1 cellular context compared by ENCODE assay signal in genomic region chr20:25408890-25409289, GRCh38.
TF ChIP-seq lines count a peak whose summit lies in the region.

No MANE protein-coding gene starts in this region.

TF ChIP-seq in K562, 482 proteins besides CTCF, POLR2A, EP300 and RAD21:
- TF ChIP-seq, protein P1, sequence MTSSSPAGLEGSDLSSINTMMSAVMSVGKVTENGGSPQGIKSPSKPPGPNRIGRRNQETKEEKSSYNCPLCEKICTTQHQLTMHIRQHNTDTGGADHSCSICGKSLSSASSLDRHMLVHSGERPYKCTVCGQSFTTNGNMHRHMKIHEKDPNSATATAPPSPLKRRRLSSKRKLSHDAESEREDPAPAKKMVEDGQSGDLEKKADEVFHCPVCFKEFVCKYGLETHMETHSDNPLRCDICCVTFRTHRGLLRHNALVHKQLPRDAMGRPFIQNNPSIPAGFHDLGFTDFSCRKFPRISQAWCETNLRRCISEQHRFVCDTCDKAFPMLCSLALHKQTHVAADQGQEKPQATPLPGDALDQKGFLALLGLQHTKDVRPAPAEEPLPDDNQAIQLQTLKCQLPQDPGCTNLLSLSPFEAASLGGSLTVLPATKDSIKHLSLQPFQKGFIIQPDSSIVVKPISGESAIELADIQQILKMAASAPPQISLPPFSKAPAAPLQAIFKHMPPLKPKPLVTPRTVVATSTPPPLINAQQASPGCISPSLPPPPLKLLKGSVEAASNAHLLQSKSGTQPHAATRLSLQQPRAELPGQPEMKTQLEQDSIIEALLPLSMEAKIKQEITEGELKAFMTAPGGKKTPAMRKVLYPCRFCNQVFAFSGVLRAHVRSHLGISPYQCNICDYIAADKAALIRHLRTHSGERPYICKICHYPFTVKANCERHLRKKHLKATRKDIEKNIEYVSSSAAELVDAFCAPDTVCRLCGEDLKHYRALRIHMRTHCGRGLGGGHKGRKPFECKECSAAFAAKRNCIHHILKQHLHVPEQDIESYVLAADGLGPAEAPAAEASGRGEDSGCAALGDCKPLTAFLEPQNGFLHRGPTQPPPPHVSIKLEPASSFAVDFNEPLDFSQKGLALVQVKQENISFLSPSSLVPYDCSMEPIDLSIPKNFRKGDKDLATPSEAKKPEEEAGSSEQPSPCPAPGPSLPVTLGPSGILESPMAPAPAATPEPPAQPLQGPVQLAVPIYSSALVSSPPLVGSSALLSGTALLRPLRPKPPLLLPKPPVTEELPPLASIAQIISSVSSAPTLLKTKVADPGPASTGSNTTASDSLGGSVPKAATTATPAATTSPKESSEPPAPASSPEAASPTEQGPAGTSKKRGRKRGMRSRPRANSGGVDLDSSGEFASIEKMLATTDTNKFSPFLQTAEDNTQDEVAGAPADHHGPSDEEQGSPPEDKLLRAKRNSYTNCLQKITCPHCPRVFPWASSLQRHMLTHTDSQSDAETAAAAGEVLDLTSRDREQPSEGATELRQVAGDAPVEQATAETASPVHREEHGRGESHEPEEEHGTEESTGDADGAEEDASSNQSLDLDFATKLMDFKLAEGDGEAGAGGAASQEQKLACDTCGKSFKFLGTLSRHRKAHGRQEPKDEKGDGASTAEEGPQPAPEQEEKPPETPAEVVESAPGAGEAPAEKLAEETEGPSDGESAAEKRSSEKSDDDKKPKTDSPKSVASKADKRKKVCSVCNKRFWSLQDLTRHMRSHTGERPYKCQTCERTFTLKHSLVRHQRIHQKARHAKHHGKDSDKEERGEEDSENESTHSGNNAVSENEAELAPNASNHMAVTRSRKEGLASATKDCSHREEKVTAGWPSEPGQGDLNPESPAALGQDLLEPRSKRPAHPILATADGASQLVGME (CRISPR knock-in tag; IDR thresholded peaks at IDR 0.05): no peak
- TF ChIP-seq, protein P2, sequence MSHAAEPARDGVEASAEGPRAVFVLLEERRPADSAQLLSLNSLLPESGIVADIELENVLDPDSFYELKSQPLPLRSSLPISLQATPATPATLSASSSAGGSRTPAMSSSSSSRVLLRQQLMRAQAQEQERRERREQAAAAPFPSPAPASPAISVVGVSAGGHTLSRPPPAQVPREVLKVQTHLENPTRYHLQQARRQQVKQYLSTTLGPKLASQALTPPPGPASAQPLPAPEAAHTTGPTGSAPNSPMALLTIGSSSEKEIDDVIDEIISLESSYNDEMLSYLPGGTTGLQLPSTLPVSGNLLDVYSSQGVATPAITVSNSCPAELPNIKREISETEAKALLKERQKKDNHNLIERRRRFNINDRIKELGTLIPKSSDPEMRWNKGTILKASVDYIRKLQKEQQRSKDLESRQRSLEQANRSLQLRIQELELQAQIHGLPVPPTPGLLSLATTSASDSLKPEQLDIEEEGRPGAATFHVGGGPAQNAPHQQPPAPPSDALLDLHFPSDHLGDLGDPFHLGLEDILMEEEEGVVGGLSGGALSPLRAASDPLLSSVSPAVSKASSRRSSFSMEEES (CRISPR knock-in tag; IDR thresholded peaks at IDR 0.05): 0 out of 2 replicates have a peak, but pooled peaks have one; percentile 5
- TF ChIP-seq RAD51 (IDR thresholded peaks at IDR 0.05; ENCODE audit: borderline replicate concordance, low read depth): peak; percentile 49; the same call in 1 of the 2 replicates
